In genomic region chrX:153635788-153636668, GRCh38 we compare ENCODE assay signal across 1 cellular context.
TF ChIP-seq lines count a peak whose summit lies in the region.

No MANE protein-coding gene starts in this region.

TF ChIP-seq in K562, 482 proteins besides CTCF, POLR2A, EP300 and RAD21:
- TF ChIP-seq ESRRA (IDR thresholded peaks at IDR 0.05; ENCODE audit: borderline replicate concordance, low read depth) (peak; percentile 29; the same call in 1 of the 2 replicates), SMC3 (conservative IDR thresholded peaks at IDR 0.05; ENCODE audit: insufficient read depth, low read depth, low read length) (0 out of 2 replicates have a peak, but pooled peaks have one; percentile 6), YBX1 (IDR thresholded peaks at IDR 0.05) (no peak), ZFX (CRISPR knock-in tag; IDR thresholded peaks at IDR 0.05) (0 out of 2 replicates have a peak, but pooled peaks have one; percentile 15), NUFIP1 (IDR thresholded peaks at IDR 0.05; ENCODE audit: partially characterized antibody) (no peak)
